Comparison of ENCODE assay signal across 8 cellular contexts in the genomic region with DNA sequence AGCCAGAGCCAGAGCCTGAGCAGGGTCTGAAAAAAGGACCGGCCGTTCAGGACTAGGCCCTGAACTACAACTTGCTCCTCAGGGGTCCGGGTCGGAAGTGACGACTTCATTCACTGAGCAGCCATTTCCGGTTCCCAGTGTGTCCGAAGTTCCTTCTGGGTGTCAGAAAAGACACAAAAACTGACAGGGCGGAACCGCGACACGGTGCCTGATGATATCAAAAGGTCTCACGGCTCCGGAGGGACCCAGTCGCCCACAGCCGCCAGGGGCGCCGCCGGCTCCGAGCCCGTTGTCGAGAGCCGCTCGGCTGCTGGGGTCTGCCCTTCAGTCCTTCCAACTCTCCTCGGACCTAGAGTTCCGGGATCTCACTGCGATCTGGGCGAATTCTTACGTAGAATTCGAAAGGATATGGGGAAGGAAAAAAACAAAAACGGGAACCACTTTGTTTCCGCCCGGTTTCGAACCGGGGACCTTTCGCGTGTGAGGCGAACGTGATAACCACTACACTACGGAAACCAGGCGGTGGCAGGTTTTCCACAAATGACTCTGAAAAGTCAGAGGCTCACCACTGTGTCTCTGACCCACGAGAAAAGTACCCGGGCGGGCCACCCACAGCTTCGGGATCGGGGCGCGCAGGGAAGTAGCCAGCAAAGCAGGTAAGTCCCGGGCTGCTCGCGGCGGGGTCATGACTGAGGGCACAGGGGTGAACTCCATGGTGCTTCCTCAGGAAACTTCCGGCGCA. TPM values are rescaled to one million over a fixed set of nuclear protein-coding genes. Genes with fewer than 3 reads are reported as not detected.
A peak's percentile ranks its signal among the peaks of the same experiment; 100 is the strongest.
DNase-seq lines count a peak whose midpoint lies in the region; ATAC-seq and TF ChIP-seq lines count a peak whose summit lies in the region.

No MANE protein-coding gene starts in this region.

- TF ChIP-seq CTCF in fibroblast of mammary gland (conservative IDR thresholded peaks at IDR 0.05; ENCODE audit: control insufficient read depth, insufficient read depth, low read depth, low read length), result peak; percentile 30

- H3K4me1 ChIP-seq in GM23248 (ENCODE audit: insufficient read depth), result peaks cover 6% of the 10 kb centered on the region

- peaks cover 26% of the 10 kb centered on the region for H3K36me3 Mint-ChIP-seq in activated T-helper 17 cell treated with anti-CD3 and anti-CD28 coated beads, Interleukin-2, amount 50 U/mL, for 72 hours (ENCODE audit: low read depth)
- H3K36me3 Mint-ChIP-seq in naive thymus-derived CD8-positive, alpha-beta T cell, result peaks cover 7 to 10% (median 9%) of the 10 kb centered on the region in 3 donors
- H3K36me3 Mint-ChIP-seq in stimulated activated naive B cell treated with anti-CD40 and anti-IgM and Interleukin-4, amounts not matched to agents 10 μg/mL and 1 μg/mL and 100 μg/mL, for 72 hours, result peaks cover 4 to 12% of the 10 kb centered on the region in 2 donors

- H3K27ac Mint-ChIP-seq in activated T-helper 17 cell treated with anti-CD3 and anti-CD28 coated beads, Interleukin-2, amount 50 U/mL, for 72 hours, result peak overlapping the region; percentile 100
- H3K27ac Mint-ChIP-seq in naive thymus-derived CD8-positive, alpha-beta T cell, result peak overlapping the region; percentile 99 to 100 (median 99)
- H3K27ac Mint-ChIP-seq in stimulated activated naive B cell treated with anti-CD40 and anti-IgM and Interleukin-4, amounts not matched to agents 10 μg/mL and 1 μg/mL and 100 μg/mL, for 72 hours, result peak overlapping the region; percentile 99

- no peaks in the 10 kb centered on the region for H3K9me3 ChIP-seq in GM23248 (ENCODE audit: low read depth)

- H3K4me1 Mint-ChIP-seq in activated T-helper 17 cell treated with anti-CD3 and anti-CD28 coated beads, Interleukin-2, amount 50 U/mL, for 72 hours, result peaks cover 40% of the 10 kb centered on the region
- peaks cover 20 to 36% (median 31%) of the 10 kb centered on the region in 4 donors for H3K4me1 Mint-ChIP-seq in naive thymus-derived CD8-positive, alpha-beta T cell
- peaks cover 17 to 31% of the 10 kb centered on the region in 2 donors for H3K4me1 Mint-ChIP-seq in stimulated activated naive B cell treated with anti-CD40 and anti-IgM and Interleukin-4, amounts not matched to agents 10 μg/mL and 1 μg/mL and 100 μg/mL, for 72 hours

- peak overlapping the region; percentile 98 for H3K27ac ChIP-seq in GM23248

- peak overlapping the region; percentile 98 for H2AFZ ChIP-seq in GM23248

- 1% methylated on average over 46 to 53 of the region's 53 CpGs for WGBS in GM23248 (ENCODE audit: low coverage in 1 of 2, low lambda C conversion rate in 2 of 2, missing lambda C conversion rate in 2 of 2), 2 experiments

- peak overlapping the region; percentile 79 for H3K4me2 ChIP-seq in GM23248 (ENCODE audit: unreplicated experiment)

- H3K9ac ChIP-seq in GM23248, result peak overlapping the region; percentile 92

- POLR2A ChIA-PET in naive thymus-derived CD8-positive, alpha-beta T cell (lab: Charles Lee), result interaction anchor here (0.7 to 1.5 kb wide), 3 partner anchors 10 to 364 kb away, joined by 3 to 9 read pairs (median 5); no protein-coding TSS in a partner anchor

- H4K20me1 ChIP-seq in GM23248 (ENCODE audit: insufficient read depth), result no peaks in the 10 kb centered on the region

- peak overlapping the region; percentile 97 for H3K4me3 Mint-ChIP-seq in activated T-helper 17 cell treated with anti-CD3 and anti-CD28 coated beads, Interleukin-2, amount 50 U/mL, for 72 hours
- H3K4me3 Mint-ChIP-seq in naive thymus-derived CD8-positive, alpha-beta T cell, result peak overlapping the region; percentile 93 to 100 (median 98)
- peak overlapping the region; percentile 92 to 96 for H3K4me3 Mint-ChIP-seq in stimulated activated naive B cell treated with anti-CD40 and anti-IgM and Interleukin-4, amounts not matched to agents 10 μg/mL and 1 μg/mL and 100 μg/mL, for 72 hours

- H3K9me2 ChIP-seq in GM23248 (ENCODE audit: insufficient read depth), result no peaks in the 10 kb centered on the region

- H3K27me3 Mint-ChIP-seq in activated T-helper 17 cell treated with anti-CD3 and anti-CD28 coated beads, Interleukin-2, amount 50 U/mL, for 72 hours, result no peaks in the 10 kb centered on the region
- peaks cover 0 to 7% (median 1%) of the 10 kb centered on the region in 5 donors for H3K27me3 Mint-ChIP-seq in naive thymus-derived CD8-positive, alpha-beta T cell
- H3K27me3 Mint-ChIP-seq in stimulated activated naive B cell treated with anti-CD40 and anti-IgM and Interleukin-4, amounts not matched to agents 10 μg/mL and 1 μg/mL and 100 μg/mL, for 72 hours, result peaks cover 0 to 11% of the 10 kb centered on the region in 2 donors

- H3K9me3 Mint-ChIP-seq in activated T-helper 17 cell treated with anti-CD3 and anti-CD28 coated beads, Interleukin-2, amount 50 U/mL, for 72 hours, result peaks cover 7% of the 10 kb centered on the region
- peaks cover 0 to 15% (median 4%) of the 10 kb centered on the region in 9 donors for H3K9me3 Mint-ChIP-seq in naive thymus-derived CD8-positive, alpha-beta T cell
- H3K9me3 Mint-ChIP-seq in stimulated activated naive B cell treated with anti-CD40 and anti-IgM and Interleukin-4, amounts not matched to agents 10 μg/mL and 1 μg/mL and 100 μg/mL, for 72 hours, result no peaks in the 10 kb centered on the region

- in situ Hi-C loops in GM23248 (cut with MboI), result no loop called here

- H3F3A ChIP-seq in GM23248 (ENCODE audit: insufficient read depth), result peaks cover 22% of the 10 kb centered on the region

- DNase-seq in EH (ENCODE audit: low read depth) (peak; percentile 93), GM23248 (peak; percentile 94), Kasumi-1 (lab: John Stamatoyannopoulos, UW) (peak; percentile 92 to 93), RPMI7951 (ENCODE audit: low read depth) (peak; percentile 88), fibroblast of mammary gland (ENCODE audit: low read depth) (peak; percentile 92)
- peak; percentile 79 to 99 (median 94) for DNase-seq in naive thymus-derived CD8-positive, alpha-beta T cell
- DNase-seq in stimulated activated naive B cell treated with anti-CD40 and anti-IgM and Interleukin-4, amounts not matched to agents 10 μg/mL and 1 μg/mL and 100 μg/mL, for 72 hours, result peak; percentile 90

- H3K27me3 ChIP-seq in GM23248 (replicated peaks; ENCODE audit: insufficient read depth), result no peaks in the 10 kb centered on the region

- ATAC-seq in activated T-helper 17 cell treated with anti-CD3 and anti-CD28 coated beads, Interleukin-2, amount 50 U/mL, for 72 hours (replicated peaks), result peak; percentile 82
- peak; percentile 82 to 84 for ATAC-seq in naive thymus-derived CD8-positive, alpha-beta T cell
- ATAC-seq in stimulated activated naive B cell treated with anti-CD40 and anti-IgM and Interleukin-4, amounts not matched to agents 10 μg/mL and 1 μg/mL and 100 μg/mL, for 72 hours (replicated peaks), result peak; percentile 87 to 88

- no peaks in the 10 kb centered on the region for H3K36me3 ChIP-seq in GM23248 (ENCODE audit: low read depth)

- no peaks in the 10 kb centered on the region for H3K79me2 ChIP-seq in GM23248 (ENCODE audit: insufficient read depth)

- H3K4me3 ChIP-seq in GM23248, result peak overlapping the region; percentile 97
- peak overlapping the region; percentile 92 for H3K4me3 ChIP-seq in fibroblast of mammary gland (ENCODE audit: control insufficient read depth, low read depth, low read length)

RNA-seq across cellular contexts. Expression of gene CFAP126, which starts 31.8 kb away (rescaled TPM):
- total RNA-seq in GM23248 (2014; rRNA removed; shearing (Covaris generic)), result not detected in 2 replicates
- not detected in 2 replicates for polyA plus RNA-seq in GM23248 (2016; fragmentation: Nextera tagmentation; extraction: Ambion mirVana)
- total RNA-seq in RPMI7951 (2014; rRNA removed; shearing (Covaris generic)), result not detected in 2 replicates
- 1 to 10 TPM in 1 of 2 donors, not detected in 1; 2.7 TPM for total RNA-seq in activated T-helper 17 cell treated with anti-CD3 and anti-CD28 coated beads, Interleukin-2, amount 50 U/mL, for 72 hours
- not detected for total RNA-seq in naive thymus-derived CD8-positive, alpha-beta T cell
- polyA plus RNA-seq in naive thymus-derived CD8-positive, alpha-beta T cell, result not detected

Comparison
In these comparisons a context has a peak if more than half of its experiments do, and no peak if none do; other contexts are left out.
1. Peak in every context shown above with its lines: DNase-seq, ATAC-seq, H3K4me3 ChIP-seq and H3K27ac ChIP-seq.